In the genomic region with DNA sequence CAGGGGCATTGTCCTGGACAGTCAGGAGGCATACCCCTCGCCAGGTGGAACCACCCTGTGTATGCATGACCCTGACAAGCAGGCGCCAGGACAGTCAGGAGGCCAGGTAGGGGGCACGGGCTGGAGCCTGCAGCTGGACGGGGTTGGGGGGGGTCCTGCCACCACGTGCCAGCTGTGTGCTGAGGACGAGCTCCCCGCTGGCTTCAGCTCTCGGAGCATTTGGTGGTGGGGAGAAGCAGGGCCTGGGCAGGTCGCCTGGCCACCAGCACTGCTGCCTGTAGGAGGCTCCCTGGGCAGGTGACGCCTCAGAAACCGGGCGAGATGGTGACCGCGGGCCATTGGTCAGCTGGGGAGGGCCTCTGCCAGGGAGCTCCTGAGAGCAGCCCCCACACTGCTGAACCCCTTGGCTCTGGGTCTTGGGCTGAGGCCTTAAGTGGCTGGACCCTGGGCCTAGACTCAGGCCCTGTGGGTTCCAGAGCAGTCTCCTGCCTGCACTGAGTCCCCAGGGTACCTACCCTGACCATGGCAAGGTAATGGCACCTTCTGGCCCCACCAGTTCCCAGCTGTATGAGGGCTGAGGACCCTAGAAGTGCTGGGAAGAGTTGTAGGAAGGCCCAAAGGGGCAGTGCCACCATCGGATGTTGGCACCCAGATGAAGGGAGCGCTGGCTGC, we compare ENCODE assay signal across 1 cellular context.
A peak's percentile ranks its signal among the peaks of the same experiment; 100 is the strongest.
TF ChIP-seq lines count a peak whose summit lies in the region.

No MANE protein-coding gene starts in this region.

TF ChIP-seq in HepG2, 621 proteins besides CTCF, POLR2A, EP300 and RAD21 (continued from another document and continues in another):
- TF ChIP-seq, protein P1, sequence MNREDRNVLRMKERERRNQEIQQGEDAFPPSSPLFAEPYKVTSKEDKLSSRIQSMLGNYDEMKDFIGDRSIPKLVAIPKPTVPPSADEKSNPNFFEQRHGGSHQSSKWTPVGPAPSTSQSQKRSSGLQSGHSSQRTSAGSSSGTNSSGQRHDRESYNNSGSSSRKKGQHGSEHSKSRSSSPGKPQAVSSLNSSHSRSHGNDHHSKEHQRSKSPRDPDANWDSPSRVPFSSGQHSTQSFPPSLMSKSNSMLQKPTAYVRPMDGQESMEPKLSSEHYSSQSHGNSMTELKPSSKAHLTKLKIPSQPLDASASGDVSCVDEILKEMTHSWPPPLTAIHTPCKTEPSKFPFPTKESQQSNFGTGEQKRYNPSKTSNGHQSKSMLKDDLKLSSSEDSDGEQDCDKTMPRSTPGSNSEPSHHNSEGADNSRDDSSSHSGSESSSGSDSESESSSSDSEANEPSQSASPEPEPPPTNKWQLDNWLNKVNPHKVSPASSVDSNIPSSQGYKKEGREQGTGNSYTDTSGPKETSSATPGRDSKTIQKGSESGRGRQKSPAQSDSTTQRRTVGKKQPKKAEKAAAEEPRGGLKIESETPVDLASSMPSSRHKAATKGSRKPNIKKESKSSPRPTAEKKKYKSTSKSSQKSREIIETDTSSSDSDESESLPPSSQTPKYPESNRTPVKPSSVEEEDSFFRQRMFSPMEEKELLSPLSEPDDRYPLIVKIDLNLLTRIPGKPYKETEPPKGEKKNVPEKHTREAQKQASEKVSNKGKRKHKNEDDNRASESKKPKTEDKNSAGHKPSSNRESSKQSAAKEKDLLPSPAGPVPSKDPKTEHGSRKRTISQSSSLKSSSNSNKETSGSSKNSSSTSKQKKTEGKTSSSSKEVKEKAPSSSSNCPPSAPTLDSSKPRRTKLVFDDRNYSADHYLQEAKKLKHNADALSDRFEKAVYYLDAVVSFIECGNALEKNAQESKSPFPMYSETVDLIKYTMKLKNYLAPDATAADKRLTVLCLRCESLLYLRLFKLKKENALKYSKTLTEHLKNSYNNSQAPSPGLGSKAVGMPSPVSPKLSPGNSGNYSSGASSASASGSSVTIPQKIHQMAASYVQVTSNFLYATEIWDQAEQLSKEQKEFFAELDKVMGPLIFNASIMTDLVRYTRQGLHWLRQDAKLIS (CRISPR knock-in tag; IDR thresholded peaks at IDR 0.05), result 0 out of 2 replicates have a peak, but pooled peaks have one; percentile 93
- TF ChIP-seq, protein P2, sequence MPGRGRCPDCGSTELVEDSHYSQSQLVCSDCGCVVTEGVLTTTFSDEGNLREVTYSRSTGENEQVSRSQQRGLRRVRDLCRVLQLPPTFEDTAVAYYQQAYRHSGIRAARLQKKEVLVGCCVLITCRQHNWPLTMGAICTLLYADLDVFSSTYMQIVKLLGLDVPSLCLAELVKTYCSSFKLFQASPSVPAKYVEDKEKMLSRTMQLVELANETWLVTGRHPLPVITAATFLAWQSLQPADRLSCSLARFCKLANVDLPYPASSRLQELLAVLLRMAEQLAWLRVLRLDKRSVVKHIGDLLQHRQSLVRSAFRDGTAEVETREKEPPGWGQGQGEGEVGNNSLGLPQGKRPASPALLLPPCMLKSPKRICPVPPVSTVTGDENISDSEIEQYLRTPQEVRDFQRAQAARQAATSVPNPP (CRISPR knock-in tag; IDR thresholded peaks at IDR 0.05), result peak; percentile 39; the same call in 1 of the 2 replicates
- TF ChIP-seq MXI1 (IDR thresholded peaks at IDR 0.05; ENCODE audit: borderline replicate concordance, low read depth, low read length) (peak; percentile 37; the same call in 1 of the 3 replicates), ZNF263 (CRISPR knock-in tag; IDR thresholded peaks at IDR 0.05) (no peak), HMG20B (CRISPR knock-in tag; conservative IDR thresholded peaks at IDR 0.05) (0 out of 2 replicates have a peak, but pooled peaks have one; percentile 9), YEATS4 (CRISPR knock-in tag; IDR thresholded peaks at IDR 0.05; ENCODE audit: borderline replicate concordance) (peak; percentile 66), ZFP37 (CRISPR knock-in tag; IDR thresholded peaks at IDR 0.05; ENCODE audit: borderline replicate concordance) (no peak), ZNF484 (CRISPR knock-in tag; IDR thresholded peaks at IDR 0.05; ENCODE audit: borderline replicate concordance, low read depth) (peak; percentile 56; the same call in 1 of the 2 replicates), ZNF557 (CRISPR knock-in tag; IDR thresholded peaks at IDR 0.05) (peak; percentile 2; the same call in 1 of the 2 replicates), ZNF333 (CRISPR knock-in tag; IDR thresholded peaks at IDR 0.05; ENCODE audit: borderline replicate concordance) (peak; percentile 97), ZNF879 (CRISPR knock-in tag; IDR thresholded peaks at IDR 0.05) (no peak; the same call in 1 of the 2 replicates), FOXA3 (CRISPR knock-in tag; IDR thresholded peaks at IDR 0.05) (peak; percentile 36; the same call in 1 of the 2 replicates), AGO1 (IDR thresholded peaks at IDR 0.05; ENCODE audit: low read depth, low read length, poor library complexity, severe bottlenecking) (peak; percentile 28), NRL (CRISPR knock-in tag; IDR thresholded peaks at IDR 0.05; ENCODE audit: borderline replicate concordance) (peak; percentile 58; the same call in 1 of the 2 replicates), ZNF253 (CRISPR knock-in tag; IDR thresholded peaks at IDR 0.05; ENCODE audit: borderline replicate concordance) (peak; percentile 42; the same call in 1 of the 2 replicates), SOX13 (IDR thresholded peaks at IDR 0.05) (no peak), SOX13 (CRISPR knock-in tag; conservative IDR thresholded peaks at IDR 0.05 in 1 of 2, IDR thresholded peaks at IDR 0.05 in 1 of 2) (peak in 1 of 2 experiments; percentile 8; a peak in 1 of 4 replicates), HOXA7 (CRISPR knock-in tag; IDR thresholded peaks at IDR 0.05) (no peak), NFIC (IDR thresholded peaks at IDR 0.05; ENCODE audit: low read length) (no peak), REPIN1 (CRISPR knock-in tag; IDR thresholded peaks at IDR 0.05; ENCODE audit: borderline replicate concordance, low read depth) (peak; percentile 79), ZNF766 (CRISPR knock-in tag; IDR thresholded peaks at IDR 0.05; ENCODE audit: borderline replicate concordance) (peak; percentile 40; the same call in 1 of the 2 replicates), ZNF839 (CRISPR knock-in tag; IDR thresholded peaks at IDR 0.05; ENCODE audit: borderline replicate concordance) (no peak; the same call in 1 of the 2 replicates), HDAC1 (CRISPR knock-in tag; IDR thresholded peaks at IDR 0.05) (peak; percentile 38), ZFP90 (CRISPR knock-in tag; IDR thresholded peaks at IDR 0.05; ENCODE audit: borderline replicate concordance) (peak; percentile 72; the same call in 1 of the 2 replicates), ZNF235 (CRISPR knock-in tag; IDR thresholded peaks at IDR 0.05; ENCODE audit: borderline replicate concordance) (peak; percentile 98), FOXC1 (CRISPR knock-in tag; IDR thresholded peaks at IDR 0.05; ENCODE audit: borderline replicate concordance) (no peak), ZNF564 (CRISPR knock-in tag; IDR thresholded peaks at IDR 0.05) (no peak), ZNF768 (CRISPR knock-in tag; IDR thresholded peaks at IDR 0.05) (peak; percentile 49), SSRP1 (CRISPR knock-in tag; IDR thresholded peaks at IDR 0.05) (no peak; the same call in 1 of the 2 replicates), ZNF850 (CRISPR knock-in tag; conservative IDR thresholded peaks at IDR 0.05) (0 out of 2 replicates have a peak, but pooled peaks have one; percentile 15), ZNF703 (CRISPR knock-in tag; IDR thresholded peaks at IDR 0.05; ENCODE audit: borderline replicate concordance) (no peak), KDM3A (CRISPR knock-in tag; IDR thresholded peaks at IDR 0.05; ENCODE audit: low read depth) (no peak), CBFB (CRISPR knock-in tag; IDR thresholded peaks at IDR 0.05) (peak; percentile 18; the same call in 1 of the 2 replicates), ZFP36L1 (CRISPR knock-in tag; IDR thresholded peaks at IDR 0.05) (no peak), ELF3 (CRISPR knock-in tag; IDR thresholded peaks at IDR 0.05) (0 out of 2 replicates have a peak, but pooled peaks have one; percentile 24)
- TF ChIP-seq, protein P3, sequence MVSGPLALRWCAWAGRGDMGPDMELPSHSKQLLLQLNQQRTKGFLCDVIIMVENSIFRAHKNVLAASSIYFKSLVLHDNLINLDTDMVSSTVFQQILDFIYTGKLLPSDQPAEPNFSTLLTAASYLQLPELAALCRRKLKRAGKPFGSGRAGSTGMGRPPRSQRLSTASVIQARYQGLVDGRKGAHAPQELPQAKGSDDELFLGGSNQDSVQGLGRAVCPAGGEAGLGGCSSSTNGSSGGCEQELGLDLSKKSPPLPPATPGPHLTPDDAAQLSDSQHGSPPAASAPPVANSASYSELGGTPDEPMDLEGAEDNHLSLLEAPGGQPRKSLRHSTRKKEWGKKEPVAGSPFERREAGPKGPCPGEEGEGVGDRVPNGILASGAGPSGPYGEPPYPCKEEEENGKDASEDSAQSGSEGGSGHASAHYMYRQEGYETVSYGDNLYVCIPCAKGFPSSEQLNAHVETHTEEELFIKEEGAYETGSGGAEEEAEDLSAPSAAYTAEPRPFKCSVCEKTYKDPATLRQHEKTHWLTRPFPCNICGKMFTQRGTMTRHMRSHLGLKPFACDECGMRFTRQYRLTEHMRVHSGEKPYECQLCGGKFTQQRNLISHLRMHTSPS (CRISPR knock-in tag; IDR thresholded peaks at IDR 0.05; ENCODE audit: low read depth), result peak; percentile 84; the same call in 1 of the 2 replicates
- TF ChIP-seq, protein P4, sequence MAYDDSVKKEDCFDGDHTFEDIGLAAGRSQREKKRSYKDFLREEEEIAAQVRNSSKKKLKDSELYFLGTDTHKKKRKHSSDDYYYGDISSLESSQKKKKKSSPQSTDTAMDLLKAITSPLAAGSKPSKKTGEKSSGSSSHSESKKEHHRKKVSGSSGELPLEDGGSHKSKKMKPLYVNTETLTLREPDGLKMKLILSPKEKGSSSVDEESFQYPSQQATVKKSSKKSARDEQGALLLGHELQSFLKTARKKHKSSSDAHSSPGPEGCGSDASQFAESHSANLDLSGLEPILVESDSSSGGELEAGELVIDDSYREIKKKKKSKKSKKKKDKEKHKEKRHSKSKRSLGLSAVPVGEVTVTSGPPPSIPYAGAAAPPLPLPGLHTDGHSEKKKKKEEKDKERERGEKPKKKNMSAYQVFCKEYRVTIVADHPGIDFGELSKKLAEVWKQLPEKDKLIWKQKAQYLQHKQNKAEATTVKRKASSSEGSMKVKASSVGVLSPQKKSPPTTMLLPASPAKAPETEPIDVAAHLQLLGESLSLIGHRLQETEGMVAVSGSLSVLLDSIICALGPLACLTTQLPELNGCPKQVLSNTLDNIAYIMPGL (CRISPR knock-in tag; IDR thresholded peaks at IDR 0.05; ENCODE audit: borderline replicate concordance in 1 of 2, low read depth in 1 of 2), result peak in 1 of 2 experiments; percentile 24; a peak in 2 of 4 replicates
- TF ChIP-seq, protein P5, sequence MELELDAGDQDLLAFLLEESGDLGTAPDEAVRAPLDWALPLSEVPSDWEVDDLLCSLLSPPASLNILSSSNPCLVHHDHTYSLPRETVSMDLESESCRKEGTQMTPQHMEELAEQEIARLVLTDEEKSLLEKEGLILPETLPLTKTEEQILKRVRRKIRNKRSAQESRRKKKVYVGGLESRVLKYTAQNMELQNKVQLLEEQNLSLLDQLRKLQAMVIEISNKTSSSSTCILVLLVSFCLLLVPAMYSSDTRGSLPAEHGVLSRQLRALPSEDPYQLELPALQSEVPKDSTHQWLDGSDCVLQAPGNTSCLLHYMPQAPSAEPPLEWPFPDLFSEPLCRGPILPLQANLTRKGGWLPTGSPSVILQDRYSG (CRISPR knock-in tag; IDR thresholded peaks at IDR 0.05), result peak; percentile 73
- TF ChIP-seq, protein P6, sequence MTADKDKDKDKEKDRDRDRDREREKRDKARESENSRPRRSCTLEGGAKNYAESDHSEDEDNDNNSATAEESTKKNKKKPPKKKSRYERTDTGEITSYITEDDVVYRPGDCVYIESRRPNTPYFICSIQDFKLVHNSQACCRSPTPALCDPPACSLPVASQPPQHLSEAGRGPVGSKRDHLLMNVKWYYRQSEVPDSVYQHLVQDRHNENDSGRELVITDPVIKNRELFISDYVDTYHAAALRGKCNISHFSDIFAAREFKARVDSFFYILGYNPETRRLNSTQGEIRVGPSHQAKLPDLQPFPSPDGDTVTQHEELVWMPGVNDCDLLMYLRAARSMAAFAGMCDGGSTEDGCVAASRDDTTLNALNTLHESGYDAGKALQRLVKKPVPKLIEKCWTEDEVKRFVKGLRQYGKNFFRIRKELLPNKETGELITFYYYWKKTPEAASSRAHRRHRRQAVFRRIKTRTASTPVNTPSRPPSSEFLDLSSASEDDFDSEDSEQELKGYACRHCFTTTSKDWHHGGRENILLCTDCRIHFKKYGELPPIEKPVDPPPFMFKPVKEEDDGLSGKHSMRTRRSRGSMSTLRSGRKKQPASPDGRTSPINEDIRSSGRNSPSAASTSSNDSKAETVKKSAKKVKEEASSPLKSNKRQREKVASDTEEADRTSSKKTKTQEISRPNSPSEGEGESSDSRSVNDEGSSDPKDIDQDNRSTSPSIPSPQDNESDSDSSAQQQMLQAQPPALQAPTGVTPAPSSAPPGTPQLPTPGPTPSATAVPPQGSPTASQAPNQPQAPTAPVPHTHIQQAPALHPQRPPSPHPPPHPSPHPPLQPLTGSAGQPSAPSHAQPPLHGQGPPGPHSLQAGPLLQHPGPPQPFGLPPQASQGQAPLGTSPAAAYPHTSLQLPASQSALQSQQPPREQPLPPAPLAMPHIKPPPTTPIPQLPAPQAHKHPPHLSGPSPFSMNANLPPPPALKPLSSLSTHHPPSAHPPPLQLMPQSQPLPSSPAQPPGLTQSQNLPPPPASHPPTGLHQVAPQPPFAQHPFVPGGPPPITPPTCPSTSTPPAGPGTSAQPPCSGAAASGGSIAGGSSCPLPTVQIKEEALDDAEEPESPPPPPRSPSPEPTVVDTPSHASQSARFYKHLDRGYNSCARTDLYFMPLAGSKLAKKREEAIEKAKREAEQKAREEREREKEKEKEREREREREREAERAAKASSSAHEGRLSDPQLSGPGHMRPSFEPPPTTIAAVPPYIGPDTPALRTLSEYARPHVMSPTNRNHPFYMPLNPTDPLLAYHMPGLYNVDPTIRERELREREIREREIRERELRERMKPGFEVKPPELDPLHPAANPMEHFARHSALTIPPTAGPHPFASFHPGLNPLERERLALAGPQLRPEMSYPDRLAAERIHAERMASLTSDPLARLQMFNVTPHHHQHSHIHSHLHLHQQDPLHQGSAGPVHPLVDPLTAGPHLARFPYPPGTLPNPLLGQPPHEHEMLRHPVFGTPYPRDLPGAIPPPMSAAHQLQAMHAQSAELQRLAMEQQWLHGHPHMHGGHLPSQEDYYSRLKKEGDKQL (CRISPR knock-in tag; IDR thresholded peaks at IDR 0.05; ENCODE audit: low read depth), result no peak
- TF ChIP-seq, protein P7, sequence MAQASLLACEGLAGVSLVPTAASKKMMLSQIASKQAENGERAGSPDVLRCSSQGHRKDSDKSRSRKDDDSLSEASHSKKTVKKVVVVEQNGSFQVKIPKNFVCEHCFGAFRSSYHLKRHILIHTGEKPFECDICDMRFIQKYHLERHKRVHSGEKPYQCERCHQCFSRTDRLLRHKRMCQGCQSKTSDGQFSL (CRISPR knock-in tag; IDR thresholded peaks at IDR 0.05), result peak; percentile 97
- TF ChIP-seq, protein P8, sequence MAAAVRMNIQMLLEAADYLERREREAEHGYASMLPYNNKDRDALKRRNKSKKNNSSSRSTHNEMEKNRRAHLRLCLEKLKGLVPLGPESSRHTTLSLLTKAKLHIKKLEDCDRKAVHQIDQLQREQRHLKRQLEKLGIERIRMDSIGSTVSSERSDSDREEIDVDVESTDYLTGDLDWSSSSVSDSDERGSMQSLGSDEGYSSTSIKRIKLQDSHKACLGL (CRISPR knock-in tag; IDR thresholded peaks at IDR 0.05), result 0 out of 2 replicates have a peak, but pooled peaks have one; percentile 82
- TF ChIP-seq, protein P9, sequence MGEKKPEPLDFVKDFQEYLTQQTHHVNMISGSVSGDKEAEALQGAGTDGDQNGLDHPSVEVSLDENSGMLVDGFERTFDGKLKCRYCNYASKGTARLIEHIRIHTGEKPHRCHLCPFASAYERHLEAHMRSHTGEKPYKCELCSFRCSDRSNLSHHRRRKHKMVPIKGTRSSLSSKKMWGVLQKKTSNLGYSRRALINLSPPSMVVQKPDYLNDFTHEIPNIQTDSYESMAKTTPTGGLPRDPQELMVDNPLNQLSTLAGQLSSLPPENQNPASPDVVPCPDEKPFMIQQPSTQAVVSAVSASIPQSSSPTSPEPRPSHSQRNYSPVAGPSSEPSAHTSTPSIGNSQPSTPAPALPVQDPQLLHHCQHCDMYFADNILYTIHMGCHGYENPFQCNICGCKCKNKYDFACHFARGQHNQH (CRISPR knock-in tag; IDR thresholded peaks at IDR 0.05), result peak; percentile 35; the same call in 1 of the 2 replicates
